ENCODE assay signal across 22 cellular contexts in the genomic region with DNA sequence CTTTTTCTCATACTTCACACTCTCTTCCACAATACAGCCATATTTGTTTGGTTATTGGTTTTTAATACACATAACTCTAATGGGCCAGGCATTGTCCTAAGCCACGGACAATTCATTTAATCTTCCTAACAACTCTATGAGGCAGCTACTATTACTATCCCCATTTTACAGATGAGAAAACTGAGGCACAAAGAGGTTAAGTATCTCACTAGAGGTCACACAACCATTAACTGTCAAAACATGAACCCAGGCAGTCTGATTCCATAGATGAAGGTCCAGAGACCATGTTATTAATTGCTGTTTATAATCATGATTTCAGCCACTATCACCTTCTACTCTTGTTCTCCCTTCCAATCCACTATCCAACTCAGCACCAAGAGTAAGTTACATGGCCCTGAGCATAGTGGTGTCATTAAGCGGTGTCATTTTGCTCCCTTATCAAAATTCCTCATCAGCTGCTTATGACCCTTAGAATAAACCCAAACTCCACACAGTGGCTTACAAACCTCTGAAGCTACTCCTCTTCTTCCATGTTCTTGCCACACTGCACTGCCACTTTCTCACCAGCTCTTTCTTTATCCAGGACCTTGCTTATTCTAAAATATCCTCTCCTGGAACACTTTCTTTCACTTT. TPM values are rescaled to one million over a fixed set of nuclear protein-coding genes. Genes with fewer than 3 reads are reported as not detected.
DNase-seq lines count a peak whose midpoint lies in the region; ATAC-seq, FAIRE-seq and TF ChIP-seq lines count a peak whose summit lies in the region.
"Had no signal": no experiment of that assay in that cellular context is flagged by ENCODE, and none has a peak within 500 bp of the region (broad histone marks: within the 10 kb centered on the region; RNA-seq: fewer than 3 reads in every experiment).

No MANE protein-coding gene starts in this region.

- H3K9me1 ChIP-seq in K562 (ENCODE audit: control insufficient read depth, insufficient read depth, low read length): no peaks in the 10 kb centered on the region

- no peaks in the 10 kb centered on the region for H3K27me3 Mint-ChIP-seq in activated T-cell treated with anti-CD3 and anti-CD28 coated beads, Interleukin-2, amount 50 U/mL, for 72 hours (ENCODE audit: low read depth)

- intact Hi-C loops in HCT116 (cut with micrococcal nuclease) (no loop called here), K562 (cut with micrococcal nuclease) (no loop called here)

- TF ChIP-seq RAD21 in HCT116 (IDR thresholded peaks at IDR 0.05; ENCODE audit: low read depth) (no peak), K562 (CRISPR knock-in tag; conservative IDR thresholded peaks at IDR 0.05 in 1 of 2, IDR thresholded peaks at IDR 0.05 in 1 of 2) (no peak)

- H3K4me2 ChIP-seq in HCT116 (ENCODE audit: low read length) (no peak overlapping the region), K562 (ENCODE audit: insufficient read depth, low read length) (no peak overlapping the region)
- H3K4me2 ChIP-seq: KMS-11 had no signal

- H3K4me1 ChIP-seq in HCT116 (ENCODE audit: control insufficient read depth in 1 of 2, insufficient read depth in 2 of 2, low read length in 2 of 2): no peaks in the 10 kb centered on the region
- H3K4me1 ChIP-seq in K562 (replicated peaks in 1 of 2; ENCODE audit: control insufficient read depth in 2 of 2, insufficient read depth in 2 of 2, low read length in 2 of 2): peaks cover 4 to 8% of the 10 kb centered on the region in 2 experiments; a peak in 3 of 5 replicates
- H3K4me1 ChIP-seq: SJSA1 had no signal

- TF ChIP-seq POLR2A in HCT116 (IDR thresholded peaks at IDR 0.05; ENCODE audit: borderline replicate concordance, extremely low read depth, insufficient read depth, insufficient read length) (no peak), K562 (conservative IDR thresholded peaks at IDR 0.05) (no peak)

- TF ChIP-seq EP300 in K562 (IDR thresholded peaks at IDR 0.05; ENCODE audit: low read length): no peak

- H3K9me3 Mint-ChIP-seq in activated T-cell treated with anti-CD3 and anti-CD28 coated beads, Interleukin-2, amount 50 U/mL, for 72 hours: no peaks in the 10 kb centered on the region
- no peaks in the 10 kb centered on the region for H3K9me3 Mint-ChIP-seq in stimulated activated effector memory CD8-positive, alpha-beta T cell treated with anti-CD3 and anti-CD28 coated beads, Interleukin-12 subunit alpha, Interleukin-12 subunit beta, amount 100 ng/mL, for 72 hours

- no peak for ATAC-seq in activated T-cell treated with anti-CD3 and anti-CD28 coated beads, Interleukin-2, amount 50 U/mL, for 72 hours (replicated peaks in 1 of 2)
- ATAC-seq in HCT116 (no peak), K562 (peak; percentile 61)
- ATAC-seq in stimulated activated effector memory CD8-positive, alpha-beta T cell treated with anti-CD3 and anti-CD28 coated beads, Interleukin-12 subunit alpha, Interleukin-12 subunit beta, amount 100 ng/mL, for 72 hours: no peak
- ATAC-seq in stimulated activated naive CD8-positive, alpha-beta T cell treated with anti-CD3 and anti-CD28 coated beads, Interleukin-15, Interleukin-2, amounts not matched to agents 100 U/mL and 50 U/mL, for 24 hours: no peak
- ATAC-seq: Right ventricle myocardium inferior had no signal

- peaks cover 4 to 5% of the 10 kb centered on the region in 2 donors for H3K36me3 Mint-ChIP-seq in activated T-cell treated with anti-CD3 and anti-CD28 coated beads, Interleukin-2, amount 50 U/mL, for 72 hours (ENCODE audit: insufficient read depth in 2 of 2)
- H3K36me3 Mint-ChIP-seq in stimulated activated effector memory CD8-positive, alpha-beta T cell treated with anti-CD3 and anti-CD28 coated beads, Interleukin-12 subunit alpha, Interleukin-12 subunit beta, amount 100 ng/mL, for 72 hours: peaks cover 30% of the 10 kb centered on the region

- no peak overlapping the region for H3K4me3 Mint-ChIP-seq in activated T-cell treated with anti-CD3 and anti-CD28 coated beads, Interleukin-2, amount 50 U/mL, for 72 hours
- H3K4me3 Mint-ChIP-seq in stimulated activated effector memory CD8-positive, alpha-beta T cell treated with anti-CD3 and anti-CD28 coated beads, Interleukin-12 subunit alpha, Interleukin-12 subunit beta, amount 100 ng/mL, for 72 hours: no peak overlapping the region

- BruUV-seq in HCT116 (replicated peaks; lab: Mats Ljungman, UMichigan): TSS peak; percentile 9
- no TSS peak for BruUV-seq in K562 (replicated peaks; lab: Mats Ljungman, UMichigan)

- H3K79me2 ChIP-seq in HCT116 (ENCODE audit: insufficient read depth, low read length) (peaks cover 96% of the 10 kb centered on the region), K562 (ENCODE audit: control insufficient read depth, insufficient read depth, low read length) (peaks cover 85% of the 10 kb centered on the region)

- WGBS in K562 (ENCODE audit: insufficient coverage, low coverage, missing lambda C conversion rate): 53% methylated on average over 2 of the region's 2 CpGs

- no peak overlapping the region for H3K27ac ChIP-seq in HCT116 (ENCODE audit: low read depth, low read length)
- H3K27ac ChIP-seq in K562 (ENCODE audit: extremely low read depth, low read depth, low read length): no peak overlapping the region
- H3K27ac ChIP-seq: C4-2B, HL-60, KMS-11, SJSA1 had no signal

- H3K36me3 ChIP-seq in HCT116 (ENCODE audit: control insufficient read depth in 1 of 2, insufficient read depth in 2 of 2, low read length in 2 of 2) (no peaks in the 10 kb centered on the region), K562 (ENCODE audit: control insufficient read depth, insufficient read depth, low read length) (peaks cover 14% of the 10 kb centered on the region; the same call in 2 of the 3 replicates)

- no peak overlapping the region for H2AFZ ChIP-seq in HCT116 (ENCODE audit: low read depth, low read length, poor library complexity, severe bottlenecking)
- H2AFZ ChIP-seq in K562 (ENCODE audit: low read depth, low read length): no peak overlapping the region

- H3K27me3 ChIP-seq in HCT116 (ENCODE audit: insufficient read depth, low read length) (no peaks in the 10 kb centered on the region), K562 (ENCODE audit: control insufficient read depth in 2 of 2, insufficient read depth in 2 of 2, low read length in 2 of 2) (no peaks in the 10 kb centered on the region)
- H3K27me3 ChIP-seq: SJSA1 had no signal

- H4K20me1 ChIP-seq in HCT116 (ENCODE audit: insufficient read depth): peaks cover 12% of the 10 kb centered on the region
- H4K20me1 ChIP-seq in K562 (replicated peaks; ENCODE audit: control insufficient read depth, insufficient read depth, low read length): peaks cover 16% of the 10 kb centered on the region; the same call in 1 of the 2 replicates

- in situ Hi-C loops in K562 (cut with MboI): no loop called here

- H3K4me1 Mint-ChIP-seq in activated T-cell treated with anti-CD3 and anti-CD28 coated beads, Interleukin-2, amount 50 U/mL, for 72 hours (ENCODE audit: low read depth): peaks cover 1% of the 10 kb centered on the region
- peaks cover 39% of the 10 kb centered on the region for H3K4me1 Mint-ChIP-seq in stimulated activated effector memory CD8-positive, alpha-beta T cell treated with anti-CD3 and anti-CD28 coated beads, Interleukin-12 subunit alpha, Interleukin-12 subunit beta, amount 100 ng/mL, for 72 hours

- DNase-seq in activated T-cell treated with anti-CD3 and anti-CD28 coated beads, Interleukin-2, amount 50 U/mL, for 72 hours: no peak
- no peak for DNase-seq in activated T-cell treated with anti-CD3 and anti-CD28 coated beads, Interleukin-2, amount 50 U/mL, for 1 hour
- no peak for DNase-seq in HCT116 (ENCODE audit: low read depth, low spot score)
- no peak for DNase-seq in K562 (ENCODE audit: extremely low read depth in 1 of 4, low spot score in 3 of 4)
- DNase-seq in stimulated activated effector memory CD8-positive, alpha-beta T cell treated with anti-CD3 and anti-CD28 coated beads, Interleukin-12 subunit alpha, Interleukin-12 subunit beta, amount 100 ng/mL, for 72 hours (ENCODE audit: low spot score in 2 of 2): no peak
- no peak for DNase-seq in NCI-H2029 (lab: John Stamatoyannopoulos, UW)
- DNase-seq in stimulated activated naive CD8-positive, alpha-beta T cell treated with anti-CD3 and anti-CD28 coated beads, Interleukin-15, Interleukin-2, amounts not matched to agents 100 U/mL and 50 U/mL, for 24 hours: no peak
- DNase-seq: COR-L47, DND-41, H7, NCI-H1092 treated with DMSO at 0.1 percent for 48 hours, NCI-H1436 treated with DMSO at 0.1 percent for 48 hours, NCI-H2029 treated with DMSO at 0.1 percent for 48 hours, NCI-H345, NCI-H524 treated with DMSO at 0.1 percent for 48 hours had no signal

- H3K9ac ChIP-seq in HCT116 (ENCODE audit: low read length) (no peak overlapping the region), K562 (ENCODE audit: insufficient read depth in 1 of 2, low read depth in 2 of 2, low read length in 2 of 2) (no peak overlapping the region)
- H3K9ac ChIP-seq: KMS-11 had no signal

- H3K9me3 ChIP-seq in HCT116 (ENCODE audit: control insufficient read depth in 1 of 2, insufficient read depth in 1 of 2, low read depth in 1 of 2, low read length in 2 of 2): no peaks in the 10 kb centered on the region
- no peaks in the 10 kb centered on the region for H3K9me3 ChIP-seq in K562 (replicated peaks; ENCODE audit: control insufficient read depth, insufficient read depth, low read depth, low read length)

- peak overlapping the region; percentile 58 for H3K27ac Mint-ChIP-seq in activated T-cell treated with anti-CD3 and anti-CD28 coated beads, Interleukin-2, amount 50 U/mL, for 72 hours
- H3K27ac Mint-ChIP-seq in stimulated activated effector memory CD8-positive, alpha-beta T cell treated with anti-CD3 and anti-CD28 coated beads, Interleukin-12 subunit alpha, Interleukin-12 subunit beta, amount 100 ng/mL, for 72 hours: peak overlapping the region; percentile 24

- H3K4me3 ChIP-seq in HCT116 (replicated peaks in 1 of 2; ENCODE audit: low read depth in 1 of 2, low read length in 2 of 2) (no peak overlapping the region), K562 (no peak overlapping the region)
- H3K4me3 ChIP-seq: SJSA1 had no signal

- FAIRE-seq in K562 (lab: Jason Lieb, UNC): no peak
- FAIRE-seq: A204.1, GM12892 had no signal

- no peak for TF ChIP-seq CTCF in HCT116 (IDR thresholded peaks at IDR 0.05 in 2 of 3, conservative IDR thresholded peaks at IDR 0.05 in 1 of 3; ENCODE audit: borderline replicate concordance in 1 of 3, insufficient read depth in 1 of 3, low read depth in 2 of 3, low read length in 2 of 3)
- no peak for TF ChIP-seq CTCF in K562 (IDR thresholded peaks at IDR 0.05 in 2 of 3, conservative IDR thresholded peaks at IDR 0.05 in 1 of 3; ENCODE audit: insufficient read depth in 2 of 3, low read depth in 1 of 3, low read length in 3 of 3)

- H3K9me2 ChIP-seq in HCT116 (ENCODE audit: insufficient read depth): no peaks in the 10 kb centered on the region

- POLR2A ChIA-PET in HCT116 (lab: Charles Lee): no interaction called here
- POLR2A ChIA-PET in K562 (lab: Yijun Ruan, JAX): interaction anchor here (1.6 kb wide), 1 partner anchor 16 kb away, joined by 5 read pairs; no protein-coding TSS in a partner anchor

- RAD21 ChIA-PET in HCT116 (lab: Charles Lee; ENCODE audit: low non-redundant PET in 1 of 2, low total read pairs in 2 of 2, uncharacterized antibody in 2 of 2, unreplicated experiment in 2 of 2): no interaction called here

- CTCF ChIA-PET in HCT116 (lab: Charles Lee) (no interaction called here), K562 (lab: Yijun Ruan, JAX; ENCODE audit: low intra/inter-chr PET ratio) (no interaction called here)

RNA-seq across cellular contexts. Expression of a gene that starts 22.7 kb away (rescaled TPM):
- 10 to 100 TPM; 60.7 to 66.0 TPM for total RNA-seq in activated T-cell treated with anti-CD3 and anti-CD28 coated beads, Interleukin-2, amount 50 U/mL, for 72 hours
- total RNA-seq in HCT116 (2021; ENCODE audit: unreplicated experiment) (69.2 TPM), K562 (2014; rRNA removed) (47.5 and 62.6 TPM in 2 replicates), K562 (2014; rRNA removed; fragmentation: Illumina TruSeq; extraction: Trizol) (72.9 and 76.9 TPM in 2 replicates), K562 (2015; rRNA removed; fragmentation: Illumina TruSeq; extraction: Trizol) (66.7 and 71.4 TPM in 2 replicates), K562 (2021) (70.4 and 73.2 TPM in 2 replicates)
- 58.9 and 70.1 TPM in 2 replicates for polyA plus RNA-seq in HCT116 (2012)
- total RNA-seq in K562 (2011; cell fraction: chromatin; rRNA removed; ENCODE audit: low replicate concordance): 50.5 and 114 TPM in 2 replicates
- total RNA-seq in K562 (2011; cell fraction: nucleolus; rRNA removed): 35.4 and 43.6 TPM in 2 replicates
- total RNA-seq in K562 (2011; cell fraction: nucleoplasm; rRNA removed): 53.7 and 70.5 TPM in 2 replicates
- polyA plus RNA-seq in K562 (2011; rRNA removed) (125 and 162 TPM in 2 replicates), K562 (2014; fragmentation: Illumina TruSeq; extraction: Trizol) (104 and 120 TPM in 2 replicates), K562 (2014; fragmentation: Nextera tagmentation; extraction: Ambion mirVana) (10 to 100 TPM; 23.6 to 24.5 TPM), K562 (2014; rRNA removed) (69.5 and 78.9 TPM in 2 replicates)
- polyA plus RNA-seq in K562 (2011; cell fraction: cytosol; rRNA removed): 198 and 220 TPM in 2 replicates
- 189 and 225 TPM in 2 replicates for polyA plus RNA-seq in K562 (2011; cell fraction: nucleus; rRNA removed)
- 65.5 and 75.7 TPM in 2 replicates for polyA plus RNA-seq in K562 (2012)
- 178 and 195 TPM in 2 replicates for polyA minus RNA-seq in K562 (2011; rRNA and poly(A)+ RNA removed)
- 78.4 and 91.4 TPM in 2 replicates for polyA minus RNA-seq in K562 (2011; cell fraction: cytosol; rRNA and poly(A)+ RNA removed)
- polyA minus RNA-seq in K562 (2011; cell fraction: nucleus; rRNA and poly(A)+ RNA removed): 36.9 and 68.3 TPM in 2 replicates
